In the genomic region with DNA sequence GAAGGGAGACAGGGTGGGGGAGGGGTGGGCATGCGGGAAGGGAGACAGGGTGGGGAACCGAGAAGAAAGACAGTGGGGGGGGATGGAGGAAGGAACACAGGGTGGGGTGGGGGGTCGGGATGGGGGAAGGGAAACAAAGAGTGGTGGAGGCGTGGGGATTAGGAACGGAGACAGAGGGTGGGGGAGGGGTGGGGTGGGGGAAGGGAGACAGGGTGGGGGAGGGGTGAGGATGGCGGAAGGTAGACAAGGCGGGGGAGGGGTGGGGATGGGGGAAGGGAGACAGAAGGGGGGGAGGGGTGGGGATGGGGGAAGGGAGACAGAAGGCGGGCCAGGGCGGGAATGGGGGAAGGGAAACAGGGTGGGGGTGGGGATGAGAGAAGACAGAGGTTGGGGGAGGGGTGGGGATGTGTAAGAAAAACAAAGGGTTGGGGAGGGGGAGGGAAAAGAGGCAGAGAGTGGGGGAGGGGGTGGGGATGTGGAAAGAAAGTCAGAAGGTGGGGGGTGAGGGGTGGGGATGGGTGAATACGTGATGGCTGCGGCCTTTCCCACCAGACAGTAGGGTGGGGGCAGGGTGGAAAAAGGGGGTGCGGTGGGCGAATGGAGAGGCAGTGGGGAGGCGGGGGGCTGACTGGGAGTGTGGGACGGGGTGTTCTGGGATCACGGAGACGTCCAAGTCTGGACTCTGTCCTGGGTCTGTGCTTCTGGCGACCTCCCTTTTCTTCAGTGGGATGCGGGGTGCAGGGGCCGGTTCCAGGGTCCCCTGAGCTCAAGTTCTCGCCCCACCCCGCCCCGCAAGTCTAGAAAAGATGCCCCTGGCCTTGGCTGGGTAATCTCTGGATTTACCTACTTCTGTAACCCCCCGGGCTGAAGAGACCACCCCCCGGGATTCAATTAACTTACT, we compare ENCODE assay signal across 1 cellular context.
TF ChIP-seq lines count a peak whose summit lies in the region.

No MANE protein-coding gene starts in this region.

TF ChIP-seq in HCT116, 20 proteins besides CTCF, POLR2A, EP300 and RAD21:
- TF ChIP-seq, protein P1, sequence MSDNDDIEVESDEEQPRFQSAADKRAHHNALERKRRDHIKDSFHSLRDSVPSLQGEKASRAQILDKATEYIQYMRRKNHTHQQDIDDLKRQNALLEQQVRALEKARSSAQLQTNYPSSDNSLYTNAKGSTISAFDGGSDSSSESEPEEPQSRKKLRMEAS (IDR thresholded peaks at IDR 0.05): no peak
- TF ChIP-seq, protein P2, sequence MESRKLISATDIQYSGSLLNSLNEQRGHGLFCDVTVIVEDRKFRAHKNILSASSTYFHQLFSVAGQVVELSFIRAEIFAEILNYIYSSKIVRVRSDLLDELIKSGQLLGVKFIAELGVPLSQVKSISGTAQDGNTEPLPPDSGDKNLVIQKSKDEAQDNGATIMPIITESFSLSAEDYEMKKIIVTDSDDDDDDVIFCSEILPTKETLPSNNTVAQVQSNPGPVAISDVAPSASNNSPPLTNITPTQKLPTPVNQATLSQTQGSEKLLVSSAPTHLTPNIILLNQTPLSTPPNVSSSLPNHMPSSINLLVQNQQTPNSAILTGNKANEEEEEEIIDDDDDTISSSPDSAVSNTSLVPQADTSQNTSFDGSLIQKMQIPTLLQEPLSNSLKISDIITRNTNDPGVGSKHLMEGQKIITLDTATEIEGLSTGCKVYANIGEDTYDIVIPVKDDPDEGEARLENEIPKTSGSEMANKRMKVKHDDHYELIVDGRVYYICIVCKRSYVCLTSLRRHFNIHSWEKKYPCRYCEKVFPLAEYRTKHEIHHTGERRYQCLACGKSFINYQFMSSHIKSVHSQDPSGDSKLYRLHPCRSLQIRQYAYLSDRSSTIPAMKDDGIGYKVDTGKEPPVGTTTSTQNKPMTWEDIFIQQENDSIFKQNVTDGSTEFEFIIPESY (IDR thresholded peaks at IDR 0.05; ENCODE audit: extremely low read depth, insufficient replicate concordance, low read length): no peak
- TF ChIP-seq SIN3A (IDR thresholded peaks at IDR 0.05; ENCODE audit: low read depth) (no peak), ZFX (IDR thresholded peaks at IDR 0.05) (no peak), YY1 (IDR thresholded peaks at IDR 0.05; ENCODE audit: extremely low read depth, insufficient replicate concordance, low read depth, low read length) (no peak), JUND (IDR thresholded peaks at IDR 0.05) (no peak), EZH2 (IDR thresholded peaks at IDR 0.05) (no peak), FOSL1 (IDR thresholded peaks at IDR 0.05; ENCODE audit: low read depth) (no peak), TCF7L2 (IDR thresholded peaks at IDR 0.05; ENCODE audit: borderline replicate concordance, extremely low read depth, insufficient read depth, insufficient read length) (no peak), ZNF274 (IDR thresholded peaks at IDR 0.05; ENCODE audit: low read depth, low read length) (no peak), SP1 (IDR thresholded peaks at IDR 0.05; ENCODE audit: low read depth) (no peak)
- TF ChIP-seq, protein P3, sequence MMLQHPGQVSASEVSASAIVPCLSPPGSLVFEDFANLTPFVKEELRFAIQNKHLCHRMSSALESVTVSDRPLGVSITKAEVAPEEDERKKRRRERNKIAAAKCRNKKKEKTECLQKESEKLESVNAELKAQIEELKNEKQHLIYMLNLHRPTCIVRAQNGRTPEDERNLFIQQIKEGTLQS (IDR thresholded peaks at IDR 0.05): no peak
